ENCODE assay signal across 2 cellular contexts in genomic region chr2:60925994-60926750, GRCh38.
TF ChIP-seq lines count a peak whose summit lies in the region.

No MANE protein-coding gene starts in this region.

TF ChIP-seq in SK-N-SH, 30 proteins besides CTCF, POLR2A, EP300 and RAD21 (continued from another document):
- TF ChIP-seq MAX (IDR thresholded peaks at IDR 0.05; ENCODE audit: low read depth) (no peak), SMC3 (IDR thresholded peaks at IDR 0.05; ENCODE audit: low read depth, low read length) (no peak), GATA2 (CRISPR knock-in tag; IDR thresholded peaks at IDR 0.05) (no peak), CHD2 (IDR thresholded peaks at IDR 0.05; ENCODE audit: low read length, partially characterized antibody) (no peak), POLR2AphosphoS5 (IDR thresholded peaks at IDR 0.05; ENCODE audit: low read depth, low read length) (no peak), TEAD4 (IDR thresholded peaks at IDR 0.05; ENCODE audit: borderline replicate concordance, insufficient read depth) (no peak)

TF ChIP-seq in SK-N-SH treated with all-trans-retinoic acid at 6 μM for 48 hours, 23 proteins besides CTCF, POLR2A, EP300 and RAD21 (continued from another document):
- no peak for TF ChIP-seq CSRNP3 (CRISPR knock-in tag; IDR thresholded peaks at IDR 0.05)
- TF ChIP-seq ZNF565 (CRISPR knock-in tag; conservative IDR thresholded peaks at IDR 0.05; ENCODE audit: low read depth), result no peak
- TF ChIP-seq, protein P1, sequence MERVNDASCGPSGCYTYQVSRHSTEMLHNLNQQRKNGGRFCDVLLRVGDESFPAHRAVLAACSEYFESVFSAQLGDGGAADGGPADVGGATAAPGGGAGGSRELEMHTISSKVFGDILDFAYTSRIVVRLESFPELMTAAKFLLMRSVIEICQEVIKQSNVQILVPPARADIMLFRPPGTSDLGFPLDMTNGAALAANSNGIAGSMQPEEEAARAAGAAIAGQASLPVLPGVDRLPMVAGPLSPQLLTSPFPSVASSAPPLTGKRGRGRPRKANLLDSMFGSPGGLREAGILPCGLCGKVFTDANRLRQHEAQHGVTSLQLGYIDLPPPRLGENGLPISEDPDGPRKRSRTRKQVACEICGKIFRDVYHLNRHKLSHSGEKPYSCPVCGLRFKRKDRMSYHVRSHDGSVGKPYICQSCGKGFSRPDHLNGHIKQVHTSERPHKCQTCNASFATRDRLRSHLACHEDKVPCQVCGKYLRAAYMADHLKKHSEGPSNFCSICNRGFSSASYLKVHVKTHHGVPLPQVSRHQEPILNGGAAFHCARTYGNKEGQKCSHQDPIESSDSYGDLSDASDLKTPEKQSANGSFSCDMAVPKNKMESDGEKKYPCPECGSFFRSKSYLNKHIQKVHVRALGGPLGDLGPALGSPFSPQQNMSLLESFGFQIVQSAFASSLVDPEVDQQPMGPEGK (CRISPR knock-in tag; IDR thresholded peaks at IDR 0.05; ENCODE audit: borderline replicate concordance), result no peak
- TF ChIP-seq, protein P2, sequence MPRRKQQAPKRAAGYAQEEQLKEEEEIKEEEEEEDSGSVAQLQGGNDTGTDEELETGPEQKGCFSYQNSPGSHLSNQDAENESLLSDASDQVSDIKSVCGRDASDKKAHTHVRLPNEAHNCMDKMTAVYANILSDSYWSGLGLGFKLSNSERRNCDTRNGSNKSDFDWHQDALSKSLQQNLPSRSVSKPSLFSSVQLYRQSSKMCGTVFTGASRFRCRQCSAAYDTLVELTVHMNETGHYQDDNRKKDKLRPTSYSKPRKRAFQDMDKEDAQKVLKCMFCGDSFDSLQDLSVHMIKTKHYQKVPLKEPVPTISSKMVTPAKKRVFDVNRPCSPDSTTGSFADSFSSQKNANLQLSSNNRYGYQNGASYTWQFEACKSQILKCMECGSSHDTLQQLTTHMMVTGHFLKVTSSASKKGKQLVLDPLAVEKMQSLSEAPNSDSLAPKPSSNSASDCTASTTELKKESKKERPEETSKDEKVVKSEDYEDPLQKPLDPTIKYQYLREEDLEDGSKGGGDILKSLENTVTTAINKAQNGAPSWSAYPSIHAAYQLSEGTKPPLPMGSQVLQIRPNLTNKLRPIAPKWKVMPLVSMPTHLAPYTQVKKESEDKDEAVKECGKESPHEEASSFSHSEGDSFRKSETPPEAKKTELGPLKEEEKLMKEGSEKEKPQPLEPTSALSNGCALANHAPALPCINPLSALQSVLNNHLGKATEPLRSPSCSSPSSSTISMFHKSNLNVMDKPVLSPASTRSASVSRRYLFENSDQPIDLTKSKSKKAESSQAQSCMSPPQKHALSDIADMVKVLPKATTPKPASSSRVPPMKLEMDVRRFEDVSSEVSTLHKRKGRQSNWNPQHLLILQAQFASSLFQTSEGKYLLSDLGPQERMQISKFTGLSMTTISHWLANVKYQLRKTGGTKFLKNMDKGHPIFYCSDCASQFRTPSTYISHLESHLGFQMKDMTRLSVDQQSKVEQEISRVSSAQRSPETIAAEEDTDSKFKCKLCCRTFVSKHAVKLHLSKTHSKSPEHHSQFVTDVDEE (CRISPR knock-in tag; IDR thresholded peaks at IDR 0.05), result no peak
- TF ChIP-seq ZNF8 (CRISPR knock-in tag; IDR thresholded peaks at IDR 0.05), result no peak
- no peak for TF ChIP-seq OSR1 (CRISPR knock-in tag; IDR thresholded peaks at IDR 0.05)
- TF ChIP-seq SNAI2 (CRISPR knock-in tag; IDR thresholded peaks at IDR 0.05), result no peak
- TF ChIP-seq ARNTL (CRISPR knock-in tag; IDR thresholded peaks at IDR 0.05; ENCODE audit: borderline replicate concordance, low read depth), result no peak
- TF ChIP-seq ZNF70 (CRISPR knock-in tag; IDR thresholded peaks at IDR 0.05), result no peak
- TF ChIP-seq PPARA (CRISPR knock-in tag; IDR thresholded peaks at IDR 0.05; ENCODE audit: borderline replicate concordance), result no peak
